In the genomic region with DNA sequence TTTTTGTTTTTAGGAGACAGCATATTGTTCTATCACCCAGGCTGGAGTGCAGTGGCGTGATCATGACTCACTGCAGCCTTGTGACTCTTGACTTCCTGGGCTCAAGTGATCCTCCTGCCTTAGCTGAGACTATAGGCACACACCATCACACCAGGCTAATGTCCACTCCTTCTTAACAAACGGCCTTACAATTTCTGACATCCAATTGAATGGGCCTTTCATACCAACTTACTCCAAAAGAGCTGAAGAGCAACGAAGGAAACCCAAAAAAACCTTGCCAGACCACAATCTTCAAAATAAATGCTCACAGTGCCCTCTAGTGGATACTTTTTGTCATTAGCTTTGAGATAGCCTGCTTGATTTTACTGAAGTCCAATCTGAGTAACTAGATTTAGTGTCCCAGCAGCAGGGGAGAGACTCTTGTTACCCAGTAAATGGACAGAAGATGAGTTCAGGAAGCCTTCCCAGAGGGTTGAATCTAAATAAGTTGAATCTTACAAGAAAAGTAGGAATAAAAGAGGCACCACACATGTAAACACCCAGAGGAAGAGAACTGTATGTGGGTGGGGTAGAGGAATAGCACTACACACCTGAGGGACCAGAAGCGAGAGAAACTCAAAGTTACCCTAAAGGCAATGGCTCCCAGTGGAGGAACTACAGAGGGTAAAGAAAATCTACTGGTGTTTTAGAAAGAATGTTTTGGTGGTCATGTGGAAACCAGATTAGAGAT, we compare ENCODE assay signal across 8 cellular contexts. TPM values are rescaled to one million over a fixed set of nuclear protein-coding genes. Genes with fewer than 3 reads are reported as not detected.
DNase-seq lines count a peak whose midpoint lies in the region; ATAC-seq and TF ChIP-seq lines count a peak whose summit lies in the region.

No MANE protein-coding gene starts in this region.

- no peaks in the 10 kb centered on the region for H3K9me3 Mint-ChIP-seq in WTC11
- H3K9me3 Mint-ChIP-seq in naive thymus-derived CD4-positive, alpha-beta T cell, result peaks cover 0 to under 1% (median 0%) of the 10 kb centered on the region in 11 donors

- peaks cover 52% of the 10 kb centered on the region for H3K36me3 Mint-ChIP-seq in WTC11
- H3K36me3 Mint-ChIP-seq in naive thymus-derived CD4-positive, alpha-beta T cell, result peaks cover 6 to 41% (median 22%) of the 10 kb centered on the region in 5 donors

- TF ChIP-seq CTCF in WTC11 (IDR thresholded peaks at IDR 0.05) (peak; percentile 55; the same call in 1 of the 2 replicates), esophagus muscularis mucosa (IDR thresholded peaks at IDR 0.05) (peak; percentile 52 to 76 (median 53))

- no peak overlapping the region for H3K27ac ChIP-seq in esophagus muscularis mucosa (replicated peaks in 1 of 4)
- peak overlapping the region; percentile 28 for H3K27ac ChIP-seq in naive thymus-derived CD4-positive, alpha-beta T cell (ENCODE audit: low read depth, low read length)

- no peak overlapping the region for H3K4me3 Mint-ChIP-seq in WTC11
- peak overlapping the region; percentile 6 to 80 (median 63) for H3K4me3 Mint-ChIP-seq in naive thymus-derived CD4-positive, alpha-beta T cell

- no peaks in the 10 kb centered on the region for H3K9me3 ChIP-seq in esophagus muscularis mucosa
- no peaks in the 10 kb centered on the region for H3K9me3 ChIP-seq in naive thymus-derived CD4-positive, alpha-beta T cell (ENCODE audit: control insufficient read depth in 2 of 3, low read length in 3 of 3)

- H3K27ac Mint-ChIP-seq in WTC11, result no peak overlapping the region
- H3K27ac Mint-ChIP-seq in naive thymus-derived CD4-positive, alpha-beta T cell, result peak overlapping the region; percentile 3 to 84 (median 65)

- H3K27me3 ChIP-seq in esophagus muscularis mucosa, result no peaks in the 10 kb centered on the region
- H3K27me3 ChIP-seq in naive thymus-derived CD4-positive, alpha-beta T cell (ENCODE audit: control insufficient read depth in 2 of 2, insufficient read depth in 2 of 2, low read length in 2 of 2), result no peaks in the 10 kb centered on the region

- H3K4me1 ChIP-seq in esophagus muscularis mucosa, result peaks cover 30 to 47% (median 31%) of the 10 kb centered on the region in 4 donors
- peaks cover 9 to 20% of the 10 kb centered on the region in 2 donors for H3K4me1 ChIP-seq in naive thymus-derived CD4-positive, alpha-beta T cell (ENCODE audit: control insufficient read depth in 2 of 2, insufficient read depth in 2 of 2, low read length in 2 of 2)

- peak; percentile 43 for DNase-seq in COR-L47 (lab: John Stamatoyannopoulos, UW)
- DNase-seq in NCI-H2196 (lab: John Stamatoyannopoulos, UW; ENCODE audit: unreplicated experiment), result peak; percentile 71
- DNase-seq in WTC11 (ENCODE audit: low spot score), result no peak
- no peak for DNase-seq in esophagus muscularis mucosa (ENCODE audit: extremely low spot score)
- peak in 7 of 9 donors; percentile 25 to 70 (median 59) for DNase-seq in naive thymus-derived CD4-positive, alpha-beta T cell
- no peak for DNase-seq in GM19238 (ENCODE audit: insufficient read length, low spot score)

- no peak for TF ChIP-seq EP300 in esophagus muscularis mucosa (IDR thresholded peaks at IDR 0.05)

- intact Hi-C loops in esophagus muscularis mucosa (cut with DNase I), result no loop called here
- intact Hi-C loops in naive thymus-derived CD4-positive, alpha-beta T cell (cut with micrococcal nuclease), result loop anchor here (1.0 to 10.0 kb wide), 5 partner anchors 9 to 1351 kb away; a partner anchor contains a TSS

- H3K27me3 Mint-ChIP-seq in WTC11 (ENCODE audit: low read depth), result no peaks in the 10 kb centered on the region
- H3K27me3 Mint-ChIP-seq in naive thymus-derived CD4-positive, alpha-beta T cell, result no peaks in the 10 kb centered on the region

- peaks cover 35 to 85% (median 59%) of the 10 kb centered on the region in 4 donors for H3K36me3 ChIP-seq in esophagus muscularis mucosa
- H3K36me3 ChIP-seq in naive thymus-derived CD4-positive, alpha-beta T cell (ENCODE audit: control insufficient read depth in 2 of 3, insufficient read depth in 3 of 3, low read length in 3 of 3), result peaks cover 16 to 75% (median 53%) of the 10 kb centered on the region in 3 experiments

- peaks cover 8% of the 10 kb centered on the region for H3K4me1 Mint-ChIP-seq in WTC11
- H3K4me1 Mint-ChIP-seq in naive thymus-derived CD4-positive, alpha-beta T cell, result peaks cover 34 to 78% (median 64%) of the 10 kb centered on the region in 7 donors

- H3K4me3 ChIP-seq in esophagus muscularis mucosa, result no peak overlapping the region
- no peak overlapping the region for H3K4me3 ChIP-seq in naive thymus-derived CD4-positive, alpha-beta T cell (ENCODE audit: low read length)

- ATAC-seq in GM19023 (IDR thresholded peaks at IDR 0.05; ENCODE audit: unreplicated experiment) (peak; percentile 65), HG03159 (IDR thresholded peaks at IDR 0.05; ENCODE audit: unreplicated experiment) (peak; percentile 76), WTC11 (peak; percentile 74)
- peak; percentile 78 for ATAC-seq in naive thymus-derived CD4-positive, alpha-beta T cell

- CTCF ChIA-PET in WTC11 (lab: Charles Lee), result interaction anchor here (0.6 to 7.9 kb wide), 17 partner anchors 9 to 301 kb away, joined by 3 to 82 read pairs (median 4); a partner anchor contains a TSS
- CTCF ChIA-PET in naive thymus-derived CD4-positive, alpha-beta T cell (lab: Charles Lee), result interaction anchor here (0.7 to 2.0 kb wide), 11 partner anchors 9 to 295 kb away, joined by 3 to 9 read pairs (median 4); a partner anchor contains a TSS

- no peak for TF ChIP-seq POLR2A in esophagus muscularis mucosa (IDR thresholded peaks at IDR 0.05; ENCODE audit: low read depth)

- 38% methylated on average over 4 of the region's 4 CpGs for WGBS in esophagus muscularis mucosa

- POLR2A ChIA-PET in WTC11 (lab: Charles Lee), result no interaction called here
- POLR2A ChIA-PET in naive thymus-derived CD4-positive, alpha-beta T cell (lab: Charles Lee), result interaction anchor here (1.0 to 2.0 kb wide), 3 partner anchors 9 to 13 kb away, joined by 3 to 6 read pairs (median 6); a partner anchor contains a TSS

TF ChIP-seq in WTC11, 78 proteins besides CTCF, POLR2A, EP300 and RAD21 (continues in another document):
- TF ChIP-seq, protein P1, sequence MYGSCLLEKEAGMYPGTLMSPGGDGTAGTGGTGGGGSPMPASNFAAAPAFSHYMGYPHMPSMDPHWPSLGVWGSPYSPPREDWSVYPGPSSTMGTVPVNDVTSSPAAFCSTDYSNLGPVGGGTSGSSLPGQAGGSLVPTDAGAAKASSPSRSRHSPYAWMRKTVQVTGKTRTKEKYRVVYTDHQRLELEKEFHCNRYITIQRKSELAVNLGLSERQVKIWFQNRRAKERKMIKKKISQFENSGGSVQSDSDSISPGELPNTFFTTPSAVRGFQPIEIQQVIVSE (CRISPR knock-in tag; IDR thresholded peaks at IDR 0.05; ENCODE audit: borderline replicate concordance), result no peak
- TF ChIP-seq, protein P2, sequence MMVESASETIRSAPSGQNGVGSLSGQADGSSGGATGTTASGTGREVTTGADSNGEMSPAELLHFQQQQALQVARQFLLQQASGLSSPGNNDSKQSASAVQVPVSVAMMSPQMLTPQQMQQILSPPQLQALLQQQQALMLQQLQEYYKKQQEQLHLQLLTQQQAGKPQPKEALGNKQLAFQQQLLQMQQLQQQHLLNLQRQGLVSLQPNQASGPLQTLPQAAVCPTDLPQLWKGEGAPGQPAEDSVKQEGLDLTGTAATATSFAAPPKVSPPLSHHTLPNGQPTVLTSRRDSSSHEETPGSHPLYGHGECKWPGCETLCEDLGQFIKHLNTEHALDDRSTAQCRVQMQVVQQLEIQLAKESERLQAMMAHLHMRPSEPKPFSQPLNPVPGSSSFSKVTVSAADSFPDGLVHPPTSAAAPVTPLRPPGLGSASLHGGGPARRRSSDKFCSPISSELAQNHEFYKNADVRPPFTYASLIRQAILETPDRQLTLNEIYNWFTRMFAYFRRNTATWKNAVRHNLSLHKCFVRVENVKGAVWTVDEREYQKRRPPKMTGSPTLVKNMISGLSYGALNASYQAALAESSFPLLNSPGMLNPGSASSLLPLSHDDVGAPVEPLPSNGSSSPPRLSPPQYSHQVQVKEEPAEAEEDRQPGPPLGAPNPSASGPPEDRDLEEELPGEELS (CRISPR knock-in tag; IDR thresholded peaks at IDR 0.05), result no peak
- TF ChIP-seq, protein P3, sequence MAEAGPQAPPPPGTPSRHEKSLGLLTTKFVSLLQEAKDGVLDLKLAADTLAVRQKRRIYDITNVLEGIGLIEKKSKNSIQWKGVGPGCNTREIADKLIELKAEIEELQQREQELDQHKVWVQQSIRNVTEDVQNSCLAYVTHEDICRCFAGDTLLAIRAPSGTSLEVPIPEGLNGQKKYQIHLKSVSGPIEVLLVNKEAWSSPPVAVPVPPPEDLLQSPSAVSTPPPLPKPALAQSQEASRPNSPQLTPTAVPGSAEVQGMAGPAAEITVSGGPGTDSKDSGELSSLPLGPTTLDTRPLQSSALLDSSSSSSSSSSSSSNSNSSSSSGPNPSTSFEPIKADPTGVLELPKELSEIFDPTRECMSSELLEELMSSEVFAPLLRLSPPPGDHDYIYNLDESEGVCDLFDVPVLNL (CRISPR knock-in tag; IDR thresholded peaks at IDR 0.05; ENCODE audit: borderline replicate concordance, low read depth), result no peak
- TF ChIP-seq ZBTB21 (CRISPR knock-in tag; IDR thresholded peaks at IDR 0.05; ENCODE audit: borderline replicate concordance) (no peak), ZNF317 (CRISPR knock-in tag; IDR thresholded peaks at IDR 0.05; ENCODE audit: borderline replicate concordance, low read depth) (no peak), ZNF138 (CRISPR knock-in tag; conservative IDR thresholded peaks at IDR 0.05) (no peak)
- TF ChIP-seq, protein P4, sequence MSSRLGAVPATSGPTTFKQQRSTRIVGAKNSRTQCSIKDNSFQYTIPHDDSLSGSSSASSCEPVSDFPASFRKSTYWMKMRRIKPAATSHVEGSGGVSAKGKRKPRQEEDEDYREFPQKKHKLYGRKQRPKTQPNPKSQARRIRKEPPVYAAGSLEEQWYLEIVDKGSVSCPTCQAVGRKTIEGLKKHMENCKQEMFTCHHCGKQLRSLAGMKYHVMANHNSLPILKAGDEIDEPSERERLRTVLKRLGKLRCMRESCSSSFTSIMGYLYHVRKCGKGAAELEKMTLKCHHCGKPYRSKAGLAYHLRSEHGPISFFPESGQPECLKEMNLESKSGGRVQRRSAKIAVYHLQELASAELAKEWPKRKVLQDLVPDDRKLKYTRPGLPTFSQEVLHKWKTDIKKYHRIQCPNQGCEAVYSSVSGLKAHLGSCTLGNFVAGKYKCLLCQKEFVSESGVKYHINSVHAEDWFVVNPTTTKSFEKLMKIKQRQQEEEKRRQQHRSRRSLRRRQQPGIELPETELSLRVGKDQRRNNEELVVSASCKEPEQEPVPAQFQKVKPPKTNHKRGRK (CRISPR knock-in tag; IDR thresholded peaks at IDR 0.05; ENCODE audit: borderline replicate concordance), result no peak
- TF ChIP-seq, protein P5, sequence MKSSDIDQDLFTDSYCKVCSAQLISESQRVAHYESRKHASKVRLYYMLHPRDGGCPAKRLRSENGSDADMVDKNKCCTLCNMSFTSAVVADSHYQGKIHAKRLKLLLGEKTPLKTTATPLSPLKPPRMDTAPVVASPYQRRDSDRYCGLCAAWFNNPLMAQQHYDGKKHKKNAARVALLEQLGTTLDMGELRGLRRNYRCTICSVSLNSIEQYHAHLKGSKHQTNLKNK (CRISPR knock-in tag; IDR thresholded peaks at IDR 0.05), result no peak

RNA-seq across cellular contexts. Expression of a gene that starts 9.3 kb away (rescaled TPM):
- total RNA-seq in WTC11 (2021) (29.2 to 37.9 TPM (median 29.3 TPM) in 3 replicates), esophagus muscularis mucosa (10 to 100 TPM; 25.3 to 31.7 (median 28.4) TPM)
- 10 to 100 TPM; 31.8 to 40.7 (median 36.0) TPM for total RNA-seq in naive thymus-derived CD4-positive, alpha-beta T cell
- 10 to 100 TPM; 59.0 to 78.7 TPM for polyA plus RNA-seq in naive thymus-derived CD4-positive, alpha-beta T cell

Comparison
In these comparisons a context has a peak if more than half of its experiments do, and no peak if none do; other contexts are left out.
1. DNase-seq: peak in COR-L47 (single experiment), NCI-H2196 (single experiment) and naive thymus-derived CD4-positive, alpha-beta T cell (7 of 9); none in WTC11 (single experiment), esophagus muscularis mucosa (single experiment) and GM19238 (single experiment).
2. Peak in every context shown above with its lines, with median percentiles within 50 percentile points of each other: ATAC-seq.